ENCODE assay signal across 16 cellular contexts in the genomic region with DNA sequence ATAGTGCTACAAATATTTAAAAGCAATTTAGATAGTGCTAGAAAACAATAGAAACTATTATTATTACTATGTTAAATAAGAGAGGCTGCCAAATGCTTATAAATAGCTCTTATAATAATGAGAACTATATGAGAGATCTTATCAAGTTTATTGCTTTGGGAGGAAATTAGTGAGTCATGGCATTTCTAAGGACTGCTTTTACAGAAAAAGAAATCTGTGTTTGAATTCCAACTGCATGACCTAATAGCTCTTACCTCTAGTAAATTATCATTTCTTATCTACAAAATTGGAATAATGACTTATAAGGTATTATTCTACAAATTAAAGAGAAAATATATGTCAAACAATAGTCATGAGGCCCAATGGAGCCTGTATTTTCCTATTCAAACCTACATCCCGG.
"Had no signal": no experiment of that assay in that cellular context is flagged by ENCODE, and none has a peak within 500 bp of the region (broad histone marks: within the 10 kb centered on the region; RNA-seq: fewer than 3 reads in every experiment).

No MANE protein-coding gene starts in this region.

- DNase-seq: activated B cell treated with CpG ODN at 0.5 μM for 24 hours; activated CD4-positive, alpha-beta T cell treated with anti-CD3 and anti-CD28 coated beads for 48 hours; activated CD8-positive, alpha-beta T cell treated with anti-CD3 and anti-CD28 coated beads for 36 hours; activated effector memory CD4-positive, alpha-beta T cell treated with anti-CD3 and anti-CD28 coated beads, Interleukin-2, amount 50 U/mL, for 16 hours; activated T-cell treated with anti-CD3 and anti-CD28 coated beads, Interleukin-2, amount 50 U/mL, for 48 hours; adrenal gland; kidney; nephron progenitor cell; spleen; T-helper 2 cell had no signal

- H3K27ac ChIP-seq: adrenal gland, cardiac muscle cell, prostate gland, right lobe of liver, spleen had no signal

- H3K36me3 Mint-ChIP-seq: activated naive CD4-positive, alpha-beta T cell treated with anti-CD3 and anti-CD28 coated beads, Interleukin-2, amount 50 U/mL, for 24 hours had no signal

- H3K4me1 ChIP-seq: adrenal gland, prostate gland, right lobe of liver, spleen had no signal

- H3K27me3 Mint-ChIP-seq: activated B cell treated with CpG ODN at 0.5 μM for 24 hours; activated CD8-positive, alpha-beta T cell treated with anti-CD3 and anti-CD28 coated beads for 36 hours; activated naive CD4-positive, alpha-beta T cell treated with anti-CD3 and anti-CD28 coated beads, Interleukin-2, amount 50 U/mL, for 24 hours had no signal

- H3K9me3 Mint-ChIP-seq: activated B cell treated with CpG ODN at 0.5 μM for 24 hours, nephron progenitor cell had no signal

- FAIRE-seq: colon, kidney had no signal

- H3K4me2 ChIP-seq: hepatocyte had no signal

- H3K79me2 ChIP-seq: hepatocyte had no signal

- H3K9me3 ChIP-seq: adrenal gland, prostate gland, right lobe of liver, spleen had no signal

- H3K4me3 ChIP-seq: adrenal gland, cardiac muscle cell, hepatocyte, prostate gland, right lobe of liver, spleen had no signal

- H3K36me3 ChIP-seq: adrenal gland, cardiac muscle cell, prostate gland, right lobe of liver, spleen had no signal

- H3K27ac Mint-ChIP-seq: activated B cell treated with CpG ODN at 0.5 μM for 24 hours; activated CD8-positive, alpha-beta T cell treated with anti-CD3 and anti-CD28 coated beads for 36 hours; activated naive CD4-positive, alpha-beta T cell treated with anti-CD3 and anti-CD28 coated beads, Interleukin-2, amount 50 U/mL, for 24 hours; nephron progenitor cell had no signal

- H3K4me3 Mint-ChIP-seq: activated B cell treated with CpG ODN at 0.5 μM for 24 hours; activated CD8-positive, alpha-beta T cell treated with anti-CD3 and anti-CD28 coated beads for 36 hours; activated naive CD4-positive, alpha-beta T cell treated with anti-CD3 and anti-CD28 coated beads, Interleukin-2, amount 50 U/mL, for 24 hours; nephron progenitor cell had no signal

- H3K4me1 Mint-ChIP-seq: activated B cell treated with CpG ODN at 0.5 μM for 24 hours; activated naive CD4-positive, alpha-beta T cell treated with anti-CD3 and anti-CD28 coated beads, Interleukin-2, amount 50 U/mL, for 24 hours; nephron progenitor cell had no signal

- H2AFZ ChIP-seq: hepatocyte had no signal

- ATAC-seq: activated CD8-positive, alpha-beta T cell treated with anti-CD3 and anti-CD28 coated beads for 36 hours; right lobe of liver had no signal

- H3K27me3 ChIP-seq: adrenal gland, cardiac muscle cell, hepatocyte, right lobe of liver, spleen had no signal
